21 cellular contexts compared by ENCODE assay signal in genomic region chr15:22902578-22902977, GRCh38.
A peak's percentile ranks its signal among the peaks of the same experiment; 100 is the strongest.
DNase-seq lines count a peak whose midpoint lies in the region; ATAC-seq and TF ChIP-seq lines count a peak whose summit lies in the region.
"Had no signal": no experiment of that assay in that cellular context is flagged by ENCODE, and none has a peak within 500 bp of the region (broad histone marks: within the 10 kb centered on the region; RNA-seq: fewer than 3 reads in every experiment).

No MANE protein-coding gene starts in this region.

- H3K4me3 Mint-ChIP-seq in natural killer cell (no peak overlapping the region), T-cell (no peak overlapping the region)
- H3K4me3 Mint-ChIP-seq: activated CD4-positive, alpha-beta T cell treated with anti-CD3 and anti-CD28 coated beads for 36 hours; activated naive CD4-positive, alpha-beta T cell treated with anti-CD3 and anti-CD28 coated beads for 36 hours; dendritic cell treated with granulocyte-macrophage colony-stimulating factor and Interleukin-4, amounts not matched to agents 40 ng/mL and 50 ng/mL, for 4 days; neural progenitor cell had no signal

- no peak overlapping the region for H3K27ac ChIP-seq in RWPE1
- H3K27ac ChIP-seq: cardiac muscle cell, neural progenitor cell, testis had no signal

- H3K4me1 Mint-ChIP-seq in natural killer cell, result no peaks in the 10 kb centered on the region
- H3K4me1 Mint-ChIP-seq in T-cell, result no peaks in the 10 kb centered on the region
- H3K4me1 Mint-ChIP-seq: neural progenitor cell had no signal

- DNase-seq in GM13977 (ENCODE audit: low spot score) (no peak), RWPE1 (ENCODE audit: low spot score) (no peak), iPS-NIHi11 (ENCODE audit: low spot score) (peak; percentile 70), natural killer cell (no peak), T-cell (no peak), NCI-H2081 treated with DMSO at 0.1 percent for 48 hours (lab: John Stamatoyannopoulos, UW) (no peak), mucosa of gallbladder (ENCODE audit: low spot score) (no peak)
- DNase-seq: activated CD4-positive, alpha-beta T cell treated with anti-CD3 and anti-CD28 coated beads for 36 hours; activated naive CD4-positive, alpha-beta T cell treated with anti-CD3 and anti-CD28 coated beads for 36 hours; activated T-cell treated with anti-CD3 and anti-CD28 coated beads, Interleukin-2, amount 50 U/mL, for 48 hours; amygdala; head of caudate nucleus; NCI-H1417; NCI-H524; stimulated activated CD4-positive, alpha-beta T cell treated with anti-CD3 and anti-CD28 coated beads, Interleukin-2, amount 100 ng/mL, for 48 hours; stimulated activated naive CD4-positive, alpha-beta T cell; SW 1271; testis had no signal

- in situ Hi-C loops in GM13977 (cut with MboI; ENCODE audit: low pct_unique_long_range_greater_than_20kb, low sequenced_read_pairs, unreplicated experiment), result no loop called here

- intact Hi-C loops in natural killer cell (cut with micrococcal nuclease), result no loop called here

- H3K27me3 Mint-ChIP-seq in natural killer cell (ENCODE audit: low read depth in 2 of 2) (no peaks in the 10 kb centered on the region), T-cell (no peaks in the 10 kb centered on the region)
- H3K27me3 Mint-ChIP-seq: activated CD4-positive, alpha-beta T cell treated with anti-CD3 and anti-CD28 coated beads for 36 hours; dendritic cell treated with granulocyte-macrophage colony-stimulating factor and Interleukin-4, amounts not matched to agents 40 ng/mL and 50 ng/mL, for 4 days had no signal

- H3K27ac Mint-ChIP-seq in natural killer cell (no peak overlapping the region), T-cell (no peak overlapping the region)
- H3K27ac Mint-ChIP-seq: activated CD4-positive, alpha-beta T cell treated with anti-CD3 and anti-CD28 coated beads for 36 hours; activated naive CD4-positive, alpha-beta T cell treated with anti-CD3 and anti-CD28 coated beads for 36 hours; dendritic cell treated with granulocyte-macrophage colony-stimulating factor and Interleukin-4, amounts not matched to agents 40 ng/mL and 50 ng/mL, for 4 days; neural progenitor cell had no signal

- ATAC-seq in natural killer cell (no peak), T-cell (replicated peaks in 1 of 4) (no peak)
- ATAC-seq: activated CD4-positive, alpha-beta T cell treated with anti-CD3 and anti-CD28 coated beads for 36 hours had no signal

- CTCF ChIA-PET in RWPE1 (lab: Yijun Ruan, JAX) (no interaction called here), T-cell (lab: Charles Lee) (no interaction called here)

- H3K9me3 Mint-ChIP-seq in natural killer cell (no peaks in the 10 kb centered on the region), T-cell (no peaks in the 10 kb centered on the region)
- H3K9me3 Mint-ChIP-seq: activated naive CD4-positive, alpha-beta T cell treated with anti-CD3 and anti-CD28 coated beads for 36 hours; dendritic cell treated with granulocyte-macrophage colony-stimulating factor and Interleukin-4, amounts not matched to agents 40 ng/mL and 50 ng/mL, for 4 days; neural progenitor cell had no signal

- H3K36me3 Mint-ChIP-seq in natural killer cell, result no peaks in the 10 kb centered on the region
- peaks cover 6% of the 10 kb centered on the region for H3K36me3 Mint-ChIP-seq in T-cell

- POLR2A ChIA-PET in RWPE1 (lab: Yijun Ruan, JAX; ENCODE audit: low non-redundant PET) (no interaction called here), T-cell (lab: Charles Lee) (no interaction called here)

- TF ChIP-seq CTCF in GM13977 (IDR thresholded peaks at IDR 0.05; ENCODE audit: extremely low read depth, insufficient read depth, missing control alignments) (peak; percentile 24), RWPE1 (conservative IDR thresholded peaks at IDR 0.05; ENCODE audit: low read depth) (0 out of 2 replicates have a peak, but pooled peaks have one; percentile 6), natural killer cell (IDR thresholded peaks at IDR 0.05) (no peak)
